ENCODE assay signal across 18 cellular contexts in genomic region chr19:43061326-43061725, GRCh38. TPM values are rescaled to one million over a fixed set of nuclear protein-coding genes. Genes with fewer than 3 reads are reported as not detected.
"Had no signal": no experiment of that assay in that cellular context is flagged by ENCODE, and none has a peak within 500 bp of the region (broad histone marks: within the 10 kb centered on the region; RNA-seq: fewer than 3 reads in every experiment).

No MANE protein-coding gene starts in this region.

RNA-seq across cellular contexts. Expression of gene PSG2, which starts 21.2 kb away (rescaled TPM):
- total RNA-seq: cerebellum; colonic mucosa; dermis blood vessel endothelial cell; epithelial cell of proximal tubule; esophagus squamous epithelium; frontal cortex; glomerular endothelial cell; heart left ventricle; left lobe of liver; mammary epithelial cell; mesenteric fat pad; mucosa of descending colon; natural killer cell treated with Interleukin-12 subunit alpha and Interleukin-12 subunit beta and Interleukin-15 and Interleukin-18, amount 100 ng/mL, for 72 hours; ovary; posterior vena cava; right cardiac atrium; smooth muscle cell had no signal
- polyA plus RNA-seq: heart left ventricle, ovary, right cardiac atrium, smooth muscle cell had no signal

RNA-seq across cellular contexts. Expression of gene PSG11, which starts 35.1 kb away (rescaled TPM):
- total RNA-seq: cerebellum; colonic mucosa; dermis blood vessel endothelial cell; epithelial cell of proximal tubule; esophagus squamous epithelium; frontal cortex; glomerular endothelial cell; heart left ventricle; left lobe of liver; lower leg skin; mammary epithelial cell; mesenteric fat pad; mucosa of descending colon; natural killer cell treated with Interleukin-12 subunit alpha and Interleukin-12 subunit beta and Interleukin-15 and Interleukin-18, amount 100 ng/mL, for 72 hours; ovary; posterior vena cava; right cardiac atrium; smooth muscle cell had no signal
- polyA plus RNA-seq: heart left ventricle, mammary epithelial cell, ovary, right cardiac atrium, smooth muscle cell had no signal
